Comparison of ENCODE assay signal across 1 cellular context in genomic region chr16:54180421-54181359, GRCh38.
TF ChIP-seq lines count a peak whose summit lies in the region.

No MANE protein-coding gene starts in this region.

TF ChIP-seq in HepG2, 621 proteins besides CTCF, POLR2A, EP300 and RAD21 (continued from another document and continues in another):
- no peak for TF ChIP-seq ZBTB4 (CRISPR knock-in tag; IDR thresholded peaks at IDR 0.05; ENCODE audit: borderline replicate concordance)
- no peak for TF ChIP-seq LRRFIP1 (CRISPR knock-in tag; conservative IDR thresholded peaks at IDR 0.05)
- TF ChIP-seq ZBTB2 (CRISPR knock-in tag; IDR thresholded peaks at IDR 0.05; ENCODE audit: low read depth) = no peak
- no peak for TF ChIP-seq HOXD1 (CRISPR knock-in tag; IDR thresholded peaks at IDR 0.05)
- TF ChIP-seq TEAD3 (CRISPR knock-in tag; optimal IDR thresholded peaks at IDR 0.05; ENCODE audit: borderline replicate concordance) = peak; percentile 97
- no peak for TF ChIP-seq FOXA1 (IDR thresholded peaks at IDR 0.05)
- peak; percentile 57 for TF ChIP-seq FOXA1 (CRISPR knock-in tag; IDR thresholded peaks at IDR 0.05)
- TF ChIP-seq EZH2 (conservative IDR thresholded peaks at IDR 0.05; ENCODE audit: low read depth, low read length) = no peak
- no peak for TF ChIP-seq PHB2 (IDR thresholded peaks at IDR 0.05; ENCODE audit: partially characterized antibody)
- TF ChIP-seq ZNF275 (CRISPR knock-in tag; IDR thresholded peaks at IDR 0.05; ENCODE audit: borderline replicate concordance) = no peak; the same call in 1 of the 2 replicates
- 0 out of 2 replicates have a peak, but pooled peaks have one; percentile 22 for TF ChIP-seq RBFOX2 (IDR thresholded peaks at IDR 0.05; ENCODE audit: low read depth, low read length)
- TF ChIP-seq NR3C1 (CRISPR knock-in tag; IDR thresholded peaks at IDR 0.05) = no peak
- TF ChIP-seq GZF1 (CRISPR knock-in tag; IDR thresholded peaks at IDR 0.05) = no peak
- no peak for TF ChIP-seq CBX5 (CRISPR knock-in tag; IDR thresholded peaks at IDR 0.05; ENCODE audit: borderline replicate concordance)
- no peak for TF ChIP-seq SSRP1 (CRISPR knock-in tag; IDR thresholded peaks at IDR 0.05)
- no peak for TF ChIP-seq ZNF550 (CRISPR knock-in tag; IDR thresholded peaks at IDR 0.05; ENCODE audit: borderline replicate concordance)
- no peak for TF ChIP-seq SIX4 (CRISPR knock-in tag; IDR thresholded peaks at IDR 0.05)
- peak; percentile 94 for TF ChIP-seq PAXIP1 (CRISPR knock-in tag; conservative IDR thresholded peaks at IDR 0.05)
- TF ChIP-seq ZBTB46 (CRISPR knock-in tag; IDR thresholded peaks at IDR 0.05; ENCODE audit: borderline replicate concordance) = no peak
- no peak for TF ChIP-seq ZNF3 (CRISPR knock-in tag; IDR thresholded peaks at IDR 0.05)
- no peak for TF ChIP-seq SAFB2 (CRISPR knock-in tag; IDR thresholded peaks at IDR 0.05; ENCODE audit: borderline replicate concordance, low read depth)
- TF ChIP-seq ZNF678 (CRISPR knock-in tag; IDR thresholded peaks at IDR 0.05) = no peak
- no peak for TF ChIP-seq ZNF652 (CRISPR knock-in tag; IDR thresholded peaks at IDR 0.05; ENCODE audit: borderline replicate concordance, low read depth)
- peak; percentile 76 for TF ChIP-seq ZMYM3 (CRISPR knock-in tag; IDR thresholded peaks at IDR 0.05)
- TF ChIP-seq NCOA5 (CRISPR knock-in tag; IDR thresholded peaks at IDR 0.05) = no peak
- TF ChIP-seq AHDC1 (CRISPR knock-in tag; IDR thresholded peaks at IDR 0.05; ENCODE audit: borderline replicate concordance) = peak; percentile 74; the same call in 1 of the 2 replicates
- no peak for TF ChIP-seq ZNF674 (CRISPR knock-in tag; IDR thresholded peaks at IDR 0.05; ENCODE audit: low read depth)
- peak; percentile 63; the same call in 1 of the 2 replicates for TF ChIP-seq SIX1 (CRISPR knock-in tag; IDR thresholded peaks at IDR 0.05; ENCODE audit: borderline replicate concordance)
- TF ChIP-seq JUND (CRISPR knock-in tag; IDR thresholded peaks at IDR 0.05) = no peak
- TF ChIP-seq GPN1 (CRISPR knock-in tag; IDR thresholded peaks at IDR 0.05; ENCODE audit: borderline replicate concordance) = no peak
- peak; percentile 70; the same call in 1 of the 2 replicates for TF ChIP-seq FOXA3 (CRISPR knock-in tag; IDR thresholded peaks at IDR 0.05)
- 0 out of 2 replicates have a peak, but pooled peaks have one; percentile 13 for TF ChIP-seq ETV5 (CRISPR knock-in tag; IDR thresholded peaks at IDR 0.05; ENCODE audit: borderline replicate concordance)
- TF ChIP-seq REXO4 (CRISPR knock-in tag; IDR thresholded peaks at IDR 0.05; ENCODE audit: borderline replicate concordance) = no peak
- TF ChIP-seq ZNF205 (CRISPR knock-in tag; IDR thresholded peaks at IDR 0.05) = no peak
- no peak; the same call in 1 of the 2 replicates for TF ChIP-seq ZBTB20 (CRISPR knock-in tag; IDR thresholded peaks at IDR 0.05; ENCODE audit: borderline replicate concordance, low read depth)
- no peak for TF ChIP-seq ESRRA (CRISPR knock-in tag; IDR thresholded peaks at IDR 0.05; ENCODE audit: low read depth)
- TF ChIP-seq ZNF83 (CRISPR knock-in tag; IDR thresholded peaks at IDR 0.05; ENCODE audit: borderline replicate concordance) = no peak
- no peak for TF ChIP-seq ZNF431 (CRISPR knock-in tag; IDR thresholded peaks at IDR 0.05; ENCODE audit: borderline replicate concordance, low read depth)
- no peak for TF ChIP-seq ZNF570 (CRISPR knock-in tag; IDR thresholded peaks at IDR 0.05; ENCODE audit: borderline replicate concordance)
- TF ChIP-seq SKI (IDR thresholded peaks at IDR 0.05; ENCODE audit: partially characterized antibody) = peak; percentile 46
- no peak for TF ChIP-seq THYN1 (CRISPR knock-in tag; IDR thresholded peaks at IDR 0.05; ENCODE audit: borderline replicate concordance, low read depth)
- TF ChIP-seq NONO (IDR thresholded peaks at IDR 0.05) = no peak
- TF ChIP-seq NONO (CRISPR knock-in tag; conservative IDR thresholded peaks at IDR 0.05) = no peak; the same call in 1 of the 2 replicates
- TF ChIP-seq ZNF333 (CRISPR knock-in tag; IDR thresholded peaks at IDR 0.05; ENCODE audit: borderline replicate concordance) = no peak
- TF ChIP-seq PLSCR1 (CRISPR knock-in tag; IDR thresholded peaks at IDR 0.05; ENCODE audit: borderline replicate concordance) = no peak
- no peak for TF ChIP-seq MBNL3 (CRISPR knock-in tag; conservative IDR thresholded peaks at IDR 0.05)
